ENCODE assay signal across 8 cellular contexts in the genomic region with DNA sequence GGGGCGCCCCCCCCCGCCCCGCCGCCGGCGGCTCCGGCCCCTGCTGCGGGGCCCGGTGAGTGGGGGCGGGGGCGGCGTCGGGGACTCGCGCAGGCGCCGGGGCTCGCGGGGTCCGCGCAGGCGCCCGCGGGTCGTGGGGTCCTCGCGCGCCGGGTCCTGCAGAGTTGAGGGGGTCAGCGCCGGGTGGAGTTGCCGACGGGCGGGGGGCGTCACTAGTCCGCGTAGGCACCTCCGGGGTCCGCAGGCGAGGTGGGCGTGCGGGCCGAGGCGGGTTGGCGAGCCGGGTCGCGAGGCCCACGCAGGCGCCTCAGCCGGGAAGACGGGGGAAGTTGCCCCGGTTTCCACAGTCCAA. TPM values are rescaled to one million over a fixed set of nuclear protein-coding genes. Genes with fewer than 3 reads are reported as not detected.
A peak's percentile ranks its signal among the peaks of the same experiment; 100 is the strongest.
DNase-seq lines count a peak whose midpoint lies in the region; ATAC-seq and TF ChIP-seq lines count a peak whose summit lies in the region.

No MANE protein-coding gene starts in this region.

- H3K4me1 ChIP-seq in SK-N-SH (ENCODE audit: control insufficient read depth in 1 of 2, insufficient read depth in 2 of 2, low read depth in 1 of 2, low read length in 1 of 2) (peaks cover 17 to 26% of the 10 kb centered on the region in 2 experiments; a peak in 3 of 4 replicates), mesendoderm (ENCODE audit: control insufficient read depth, low read depth, low read length) (peaks cover 7% of the 10 kb centered on the region)

- CTCF ChIA-PET in SK-N-SH (lab: Yijun Ruan, JAX), result interaction anchor here (1.3 to 2.2 kb wide), 4 partner anchors 43 to 99 kb away, joined by 3 to 6 read pairs (median 6); a partner anchor contains a TSS

- H3K79me1 ChIP-seq in mesendoderm (ENCODE audit: low read length), result peaks cover 31% of the 10 kb centered on the region

- H3K23ac ChIP-seq in mesendoderm (ENCODE audit: low read length), result peak overlapping the region; percentile 91

- H3K27ac ChIP-seq in SK-N-SH (ENCODE audit: low read depth in 2 of 2, low read length in 1 of 2) (peak overlapping the region; percentile 82 to 90), mesendoderm (ENCODE audit: low read depth, low read length) (peak overlapping the region; percentile 76), temporal lobe (ENCODE audit: low read depth, low read length) (peak overlapping the region; percentile 56)

- peak overlapping the region; percentile 78 for H2BK5ac ChIP-seq in mesendoderm (ENCODE audit: low read length)

- peak overlapping the region; percentile 90 for H3K9ac ChIP-seq in SK-N-SH
- peak overlapping the region; percentile 99 for H3K9ac ChIP-seq in mesendoderm (ENCODE audit: low read length)

- DNase-seq in SK-N-SH (peak; percentile 87), choroid plexus epithelial cell (ENCODE audit: low read depth) (no peak), mesendoderm (no peak), SKM-1 treated with dmso at 0.1 percent for 144 hours (lab: John Stamatoyannopoulos, UW; ENCODE audit: unreplicated experiment) (no peak)
- DNase-seq in central memory CD4-positive, alpha-beta T cell, result no peak

- peak overlapping the region; percentile 3 for H3K18ac ChIP-seq in mesendoderm (ENCODE audit: low read length)

- no peak overlapping the region for H2AK5ac ChIP-seq in mesendoderm (ENCODE audit: low read length)

- no peak overlapping the region for H4K8ac ChIP-seq in mesendoderm (ENCODE audit: low read depth, low read length)

- H3K9me2 ChIP-seq in SK-N-SH, result no peaks in the 10 kb centered on the region

- H3K36me3 ChIP-seq in SK-N-SH (replicated peaks in 1 of 2; ENCODE audit: control insufficient read depth in 1 of 2, insufficient read depth in 2 of 2, low read length in 1 of 2), result peaks cover 0 to 4% of the 10 kb centered on the region in 2 experiments
- H3K36me3 ChIP-seq in mesendoderm (ENCODE audit: control insufficient read depth, insufficient read depth, low read length), result no peaks in the 10 kb centered on the region

- H3K4me3 ChIP-seq in SK-N-SH (ENCODE audit: low read depth in 2 of 2, low read length in 1 of 2) (peak overlapping the region; percentile 87 to 94), choroid plexus epithelial cell (ENCODE audit: low read depth, low read length) (peak overlapping the region; percentile 95), mesendoderm (ENCODE audit: low read length) (peak overlapping the region; percentile 94)

- peaks cover 2% of the 10 kb centered on the region for H3F3A ChIP-seq in SK-N-SH (replicated peaks; ENCODE audit: insufficient read depth)

- H3K56ac ChIP-seq in mesendoderm (ENCODE audit: low read length), result peak overlapping the region; percentile 99

- H4K5ac ChIP-seq in mesendoderm (ENCODE audit: low read length), result no peak overlapping the region

- H3K4ac ChIP-seq in mesendoderm (ENCODE audit: low read depth, low read length), result peak overlapping the region; percentile 63

- H2BK15ac ChIP-seq in mesendoderm (replicated peaks; ENCODE audit: low read depth), result no peak overlapping the region

- H3K27me3 ChIP-seq in SK-N-SH (ENCODE audit: insufficient read depth) (no peaks in the 10 kb centered on the region), mesendoderm (ENCODE audit: insufficient read depth, low read length, poor library complexity) (no peaks in the 10 kb centered on the region)

- WGBS in SK-N-SH (ENCODE audit: low lambda C conversion rate), result 3% methylated on average over 5 of the region's 53 CpGs
- WGBS in mesendoderm (ENCODE audit: extremely low coverage, insufficient coverage, low lambda C conversion rate), result no CpG with 5 or more reads among the region's 53 CpGs

- H4K20me1 ChIP-seq in SK-N-SH (ENCODE audit: insufficient read depth), result peaks cover 48% of the 10 kb centered on the region

- POLR2A ChIA-PET in SK-N-SH (lab: Yijun Ruan, JAX), result interaction anchor here (1.0 to 2.3 kb wide), 8 partner anchors 11 to 149 kb away, joined by 3 to 19 read pairs (median 10); a partner anchor contains a TSS

- H2BK120ac ChIP-seq in mesendoderm (ENCODE audit: low read depth, low read length), result no peak overlapping the region

- H3K4me2 ChIP-seq in SK-N-SH, result peak overlapping the region; percentile 96
- peak overlapping the region; percentile 38 for H3K4me2 ChIP-seq in mesendoderm (ENCODE audit: low read length)

- H3K79me2 ChIP-seq in SK-N-SH (ENCODE audit: insufficient read depth) (peaks cover 52% of the 10 kb centered on the region), mesendoderm (ENCODE audit: control insufficient read depth, insufficient read depth, low read length) (peaks cover 47% of the 10 kb centered on the region)

- TF ChIP-seq CTCF in SK-N-SH (IDR thresholded peaks at IDR 0.05) (no peak), choroid plexus epithelial cell (conservative IDR thresholded peaks at IDR 0.05; ENCODE audit: low read depth, low read length) (no peak)

- no peak overlapping the region; the same call in 1 of the 2 replicates for H2AFZ ChIP-seq in SK-N-SH (ENCODE audit: low read depth)

- no peaks in the 10 kb centered on the region for H3K9me3 ChIP-seq in SK-N-SH

- no peak for TF ChIP-seq RAD21 in SK-N-SH (IDR thresholded peaks at IDR 0.05; ENCODE audit: low read length)

- no peak for TF ChIP-seq EP300 in SK-N-SH (IDR thresholded peaks at IDR 0.05; ENCODE audit: borderline replicate concordance in 1 of 2, low read depth in 1 of 2, low read length in 1 of 2)

- ATAC-seq in GM18502 (IDR thresholded peaks at IDR 0.05; ENCODE audit: poor library complexity, unreplicated experiment), result peak; percentile 19
- peak; percentile 17 for ATAC-seq in HG02798 (IDR thresholded peaks at IDR 0.05; ENCODE audit: poor library complexity, unreplicated experiment)

TF ChIP-seq in SK-N-SH, 30 proteins besides CTCF, POLR2A, EP300 and RAD21:
- TF ChIP-seq NRF1 (IDR thresholded peaks at IDR 0.05; ENCODE audit: low read depth, low read length) (peak; percentile 75), SIN3A (IDR thresholded peaks at IDR 0.05; ENCODE audit: borderline replicate concordance, low read depth, low read length) (no peak)

RNA-seq across cellular contexts. Expression of a gene that starts 0.4 kb away (rescaled TPM):
- polyA plus RNA-seq in SK-N-SH (2012; rRNA removed), result 44.9 and 47.8 TPM in 2 replicates
- polyA plus RNA-seq in SK-N-SH (2012; cell fraction: cytosol; rRNA removed), result 23.6 and 36.5 TPM in 2 replicates
- 89.2 and 89.5 TPM in 2 replicates for polyA plus RNA-seq in SK-N-SH (2012; cell fraction: nucleus; rRNA removed)
- 33.8 TPM for polyA plus RNA-seq in mesendoderm (2013, experiment 1 of 2)
- polyA plus RNA-seq in mesendoderm (2013, experiment 2 of 2), result 34.7 TPM
- 13.3 TPM for total RNA-seq in temporal lobe

RNA-seq across cellular contexts. Expression of a gene that starts 21.5 kb away (rescaled TPM):
- polyA plus RNA-seq in SK-N-SH (2012; rRNA removed), result 51.7 and 55.4 TPM in 2 replicates
- polyA plus RNA-seq in SK-N-SH (2012; cell fraction: cytosol; rRNA removed), result 21.5 and 38.1 TPM in 2 replicates
- 42.7 and 50.6 TPM in 2 replicates for polyA plus RNA-seq in SK-N-SH (2012; cell fraction: nucleus; rRNA removed)
- polyA plus RNA-seq in mesendoderm (2013, experiment 1 of 2), result 45.8 TPM
- 45.6 TPM for polyA plus RNA-seq in mesendoderm (2013, experiment 2 of 2)
- total RNA-seq in temporal lobe, result 19.7 TPM

RNA-seq across cellular contexts. Expression of a gene that starts 25.3 kb away (rescaled TPM):
- 32.2 and 49.7 TPM in 2 replicates for polyA plus RNA-seq in SK-N-SH (2012; rRNA removed)
- 23.5 and 24.1 TPM in 2 replicates for polyA plus RNA-seq in SK-N-SH (2012; cell fraction: cytosol; rRNA removed)
- polyA plus RNA-seq in SK-N-SH (2012; cell fraction: nucleus; rRNA removed), result 150 and 318 TPM in 2 replicates
- 11.0 TPM for polyA plus RNA-seq in mesendoderm (2013, experiment 1 of 2)
- polyA plus RNA-seq in mesendoderm (2013, experiment 2 of 2), result 10.9 TPM
- 81.4 TPM for total RNA-seq in temporal lobe

RNA-seq across cellular contexts. Expression of a gene that starts 29.9 kb away (rescaled TPM):
- polyA plus RNA-seq in SK-N-SH (2012; rRNA removed), result 2.0 and 3.0 TPM in 2 replicates
- polyA plus RNA-seq in SK-N-SH (2012; cell fraction: cytosol; rRNA removed), result 0.64 and 1.2 TPM in 2 replicates
- polyA plus RNA-seq in SK-N-SH (2012; cell fraction: nucleus; rRNA removed), result 17.1 and 28.6 TPM in 2 replicates
- 1.3 TPM for polyA plus RNA-seq in mesendoderm (2013, experiment 1 of 2)
- polyA plus RNA-seq in mesendoderm (2013, experiment 2 of 2), result 1.1 TPM
- total RNA-seq in temporal lobe, result 0.98 TPM

RNA-seq across cellular contexts. Expression of a gene that starts 49.2 kb away (rescaled TPM):
- polyA plus RNA-seq in SK-N-SH (2012; rRNA removed), result 0.86 and 1.1 TPM in 2 replicates
- 0.21 and 0.84 TPM in 2 replicates for polyA plus RNA-seq in SK-N-SH (2012; cell fraction: cytosol; rRNA removed)
- polyA plus RNA-seq in SK-N-SH (2012; cell fraction: nucleus; rRNA removed), result 1.5 and 1.9 TPM in 2 replicates
- 0.15 TPM for polyA plus RNA-seq in mesendoderm (2013, experiment 1 of 2)
- 0.22 TPM for polyA plus RNA-seq in mesendoderm (2013, experiment 2 of 2)
- total RNA-seq in temporal lobe, result not detected
